ENCODE assay signal across 10 cellular contexts in the genomic region with DNA sequence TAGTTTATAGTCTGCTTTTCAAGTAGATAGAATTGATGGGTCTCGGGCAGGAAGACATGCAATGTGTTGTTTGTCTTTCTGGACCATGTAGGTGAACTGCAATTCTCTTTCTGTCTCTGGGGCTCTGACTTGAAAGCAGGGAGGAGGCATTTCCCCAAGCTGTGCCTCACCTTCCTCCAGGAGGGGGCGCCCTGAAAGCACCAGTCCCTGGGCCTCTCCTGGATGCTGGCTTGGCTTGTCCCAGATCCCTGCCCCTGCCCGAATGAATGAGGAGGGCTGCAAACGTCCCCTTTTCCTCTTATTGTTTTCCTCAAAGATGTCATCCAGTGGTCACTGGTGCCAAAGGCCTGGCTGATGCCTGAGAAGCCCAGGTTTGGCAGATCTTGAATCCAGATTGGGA.
DNase-seq lines count a peak whose midpoint lies in the region; ATAC-seq, FAIRE-seq and TF ChIP-seq lines count a peak whose summit lies in the region.
"Had no signal": no experiment of that assay in that cellular context is flagged by ENCODE, and none has a peak within 500 bp of the region (broad histone marks: within the 10 kb centered on the region; RNA-seq: fewer than 3 reads in every experiment).

No MANE protein-coding gene starts in this region.

- no peaks in the 10 kb centered on the region for H3K4me1 Mint-ChIP-seq in activated CD4-positive, alpha-beta T cell treated with anti-CD3 and anti-CD28 coated beads, Interleukin-2, amount 10 ng/mL, durations not matched to agents 7 days and 5 days

- no peaks in the 10 kb centered on the region for H3K9me3 ChIP-seq in neuronal stem cell (replicated peaks in 1 of 2; ENCODE audit: control insufficient read depth in 2 of 2, insufficient read depth in 1 of 2, low read depth in 1 of 2, low read length in 2 of 2)
- H3K9me3 ChIP-seq: adrenal gland had no signal

- no peak overlapping the region for H3K27ac ChIP-seq in neuronal stem cell (replicated peaks; ENCODE audit: low read length)
- H3K27ac ChIP-seq: adrenal gland had no signal

- H3K4ac ChIP-seq in neuronal stem cell (ENCODE audit: low read length), result no peak overlapping the region

- peaks cover 1% of the 10 kb centered on the region for H3K27me3 Mint-ChIP-seq in activated CD4-positive, alpha-beta T cell treated with anti-CD3 and anti-CD28 coated beads, Interleukin-2, amount 10 ng/mL, durations not matched to agents 7 days and 5 days
- H3K27me3 Mint-ChIP-seq: CD4-positive, alpha-beta T cell had no signal

- no peaks in the 10 kb centered on the region for H3K27me3 ChIP-seq in bronchial epithelial cell (ENCODE audit: control insufficient read depth, insufficient read depth, low read length)
- H3K27me3 ChIP-seq in neuronal stem cell (ENCODE audit: control insufficient read depth in 3 of 3, insufficient read depth in 3 of 3, low read depth in 1 of 3, low read length in 3 of 3), result no peaks in the 10 kb centered on the region
- H3K27me3 ChIP-seq: adrenal gland had no signal

- H3K4me3 ChIP-seq in bronchial epithelial cell (ENCODE audit: low read depth, low read length), result no peak overlapping the region
- H3K4me3 ChIP-seq in neuronal stem cell (ENCODE audit: low read length in 2 of 2), result no peak overlapping the region
- H3K4me3 ChIP-seq: adrenal gland had no signal

- H2BK120ac ChIP-seq in neuronal stem cell (ENCODE audit: low read depth, low read length), result no peak overlapping the region

- H3K36me3 ChIP-seq in bronchial epithelial cell (ENCODE audit: control insufficient read depth, insufficient read depth, low read length), result no peaks in the 10 kb centered on the region
- no peaks in the 10 kb centered on the region for H3K36me3 ChIP-seq in neuronal stem cell (replicated peaks in 1 of 2; ENCODE audit: control insufficient read depth in 2 of 2, insufficient read depth in 2 of 2, low read length in 2 of 2)
- H3K36me3 ChIP-seq: adrenal gland had no signal

- peak overlapping the region; percentile 46 for H3K18ac ChIP-seq in neuronal stem cell (ENCODE audit: low read length)

- peak; percentile 36 for DNase-seq in activated CD4-positive, alpha-beta T cell treated with anti-CD3 and anti-CD28 coated beads for 48 hours
- no peak for DNase-seq in activated CD4-positive, alpha-beta T cell treated with anti-CD3 and anti-CD28 coated beads, Interleukin-2, amount 10 ng/mL, durations not matched to agents 7 days and 5 days
- peak; percentile 14 for DNase-seq in LHCN-M2 (ENCODE audit: low read depth)
- DNase-seq in bronchial epithelial cell (ENCODE audit: low read depth), result peak; percentile 15
- peak; percentile 51 for DNase-seq in neuronal stem cell (ENCODE audit: low spot score)
- no peak for DNase-seq in NCI-H345 (lab: John Stamatoyannopoulos, UW)
- DNase-seq: CD4-positive, alpha-beta T cell had no signal

- no peak overlapping the region for H4K91ac ChIP-seq in neuronal stem cell (ENCODE audit: low read depth, low read length, poor library complexity)

- no peak overlapping the region for H3K23ac ChIP-seq in neuronal stem cell (ENCODE audit: low read depth, low read length, poor library complexity)

- no peak overlapping the region for H2BK15ac ChIP-seq in neuronal stem cell (ENCODE audit: low read length)

- H3K4me3 Mint-ChIP-seq in activated CD4-positive, alpha-beta T cell treated with anti-CD3 and anti-CD28 coated beads, Interleukin-2, amount 10 ng/mL, durations not matched to agents 7 days and 5 days, result no peak overlapping the region
- H3K4me3 Mint-ChIP-seq: CD4-positive, alpha-beta T cell had no signal

- H3K4me2 ChIP-seq in neuronal stem cell (ENCODE audit: insufficient read depth, low read length, poor library complexity, severe bottlenecking), result no peak overlapping the region

- no peak overlapping the region for H4K8ac ChIP-seq in neuronal stem cell (ENCODE audit: low read depth, low read length)

- H3K79me1 ChIP-seq in neuronal stem cell (ENCODE audit: low read depth, low read length), result no peaks in the 10 kb centered on the region

- peak; percentile 58 for TF ChIP-seq CTCF in bronchial epithelial cell (IDR thresholded peaks at IDR 0.05; ENCODE audit: insufficient read depth, low read length, severe bottlenecking)

- H2BK12ac ChIP-seq in neuronal stem cell (ENCODE audit: low read length), result no peak overlapping the region

- H2BK5ac ChIP-seq in neuronal stem cell (ENCODE audit: low read length), result no peak overlapping the region

- no peak for ATAC-seq in GM19467 (IDR thresholded peaks at IDR 0.05; ENCODE audit: unreplicated experiment)
- no peak for ATAC-seq in HG03378 (IDR thresholded peaks at IDR 0.05; ENCODE audit: unreplicated experiment)

- FAIRE-seq in bronchial epithelial cell (lab: Jason Lieb, UNC), result no peak

- H3K9ac ChIP-seq in neuronal stem cell (ENCODE audit: low read depth, low read length, poor library complexity), result no peak overlapping the region

- CTCF ChIA-PET in activated CD4-positive, alpha-beta T cell treated with anti-CD3 and anti-CD28 coated beads, Interleukin-2, amount 10 ng/mL, durations not matched to agents 7 days and 5 days (lab: Charles Lee), result no interaction called here

- POLR2A ChIA-PET in activated CD4-positive, alpha-beta T cell treated with anti-CD3 and anti-CD28 coated beads, Interleukin-2, amount 10 ng/mL, durations not matched to agents 7 days and 5 days (lab: Charles Lee), result no interaction called here

- no peaks in the 10 kb centered on the region for H3K9me3 Mint-ChIP-seq in activated CD4-positive, alpha-beta T cell treated with anti-CD3 and anti-CD28 coated beads, Interleukin-2, amount 10 ng/mL, durations not matched to agents 7 days and 5 days
- H3K9me3 Mint-ChIP-seq: CD4-positive, alpha-beta T cell had no signal

- no peak overlapping the region for H2AK5ac ChIP-seq in neuronal stem cell (ENCODE audit: low read depth, low read length)

- H3K4me1 ChIP-seq in neuronal stem cell (ENCODE audit: control insufficient read depth in 2 of 2, insufficient read depth in 1 of 2, low read depth in 1 of 2, low read length in 2 of 2), result peaks cover 3 to 10% of the 10 kb centered on the region in 2 donors
- H3K4me1 ChIP-seq: adrenal gland had no signal

- H3K27ac Mint-ChIP-seq in activated CD4-positive, alpha-beta T cell treated with anti-CD3 and anti-CD28 coated beads, Interleukin-2, amount 10 ng/mL, durations not matched to agents 7 days and 5 days, result no peak overlapping the region
- H3K27ac Mint-ChIP-seq: CD4-positive, alpha-beta T cell had no signal

- H3K36me3 Mint-ChIP-seq in activated CD4-positive, alpha-beta T cell treated with anti-CD3 and anti-CD28 coated beads, Interleukin-2, amount 10 ng/mL, durations not matched to agents 7 days and 5 days (ENCODE audit: low read depth), result no peaks in the 10 kb centered on the region

- WGBS in neuronal stem cell (ENCODE audit: extremely low coverage in 2 of 2, insufficient read length in 2 of 2, insufficient replicate concordance in 1 of 2), 2 donors, result no CpG with 5 or more reads among the region's 4 CpGs

- no peak overlapping the region for H2AFZ ChIP-seq in neuronal stem cell (ENCODE audit: low read length)

- no peak overlapping the region for H3K14ac ChIP-seq in neuronal stem cell (ENCODE audit: low read length)

Comparison
In these comparisons a context has a peak if more than half of its experiments do, and no peak if none do; other contexts are left out.
1. DNase-seq: peak in activated CD4-positive, alpha-beta T cell treated with anti-CD3 and anti-CD28 coated beads for 48 hours (single experiment), LHCN-M2 (single experiment), bronchial epithelial cell (single experiment) and neuronal stem cell (single experiment); none in activated CD4-positive, alpha-beta T cell treated with anti-CD3 and anti-CD28 coated beads, Interleukin-2, amount 10 ng/mL, durations not matched to agents 7 days and 5 days (single experiment) and NCI-H345 (single experiment).